Comparison of ENCODE assay signal across 1 cellular context in the genomic region with DNA sequence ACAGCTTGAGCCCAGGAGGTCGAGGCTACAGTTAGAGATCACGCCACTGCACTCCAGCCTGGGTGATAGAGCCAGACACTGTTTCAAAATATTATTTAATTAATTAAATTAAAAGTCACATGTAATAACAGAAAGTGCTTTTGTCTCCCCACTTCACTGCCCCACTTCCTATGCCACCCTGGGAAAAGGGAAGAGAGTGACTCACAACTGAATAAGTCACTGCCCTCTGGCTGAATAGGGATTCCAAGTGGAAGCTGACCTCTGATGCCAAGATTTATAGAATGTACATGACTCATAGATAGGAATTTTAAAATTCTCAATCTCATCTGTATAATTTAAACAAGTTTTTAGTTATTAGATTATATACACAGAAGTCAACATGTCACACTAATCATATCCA.
TF ChIP-seq lines count a peak whose summit lies in the region.

No MANE protein-coding gene starts in this region.

TF ChIP-seq in endothelial cell of umbilical vein, 7 proteins besides CTCF, POLR2A, EP300 and RAD21:
- peak; percentile 91 for TF ChIP-seq JUN (IDR thresholded peaks at IDR 0.05; ENCODE audit: borderline replicate concordance, insufficient read depth, insufficient read length, low read depth)
- TF ChIP-seq GATA2 (IDR thresholded peaks at IDR 0.05; ENCODE audit: insufficient read depth, insufficient read length, low read depth, low read length): no peak
- TF ChIP-seq POLR2AphosphoS5 (IDR thresholded peaks at IDR 0.05; ENCODE audit: insufficient read depth, low read depth, low read length): peak; percentile 65
- TF ChIP-seq FOS (IDR thresholded peaks at IDR 0.05; ENCODE audit: borderline replicate concordance, insufficient read depth, low read length): peak; percentile 96
